ENCODE assay signal across 13 cellular contexts in the genomic region with DNA sequence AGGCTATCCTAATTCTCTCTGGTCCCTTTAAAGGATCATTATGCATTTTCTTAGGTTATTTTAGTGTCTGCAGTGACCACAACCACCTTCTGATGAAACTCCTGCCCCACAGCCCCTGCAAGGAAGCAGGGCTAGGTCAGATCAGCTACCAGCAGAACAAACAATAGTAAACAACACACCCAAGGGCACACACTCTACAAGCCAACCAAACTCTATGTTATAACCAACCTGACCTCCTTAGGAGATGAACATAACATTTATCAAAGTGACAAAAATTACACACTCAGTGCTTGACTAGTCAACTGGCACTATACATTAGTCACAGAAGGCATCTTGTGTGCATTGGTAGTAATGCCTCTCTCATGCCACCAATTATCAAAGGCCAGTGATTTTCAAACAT. TPM values are rescaled to one million over a fixed set of nuclear protein-coding genes. Genes with fewer than 3 reads are reported as not detected.
DNase-seq lines count a peak whose midpoint lies in the region; ATAC-seq and TF ChIP-seq lines count a peak whose summit lies in the region.
"Had no signal": no experiment of that assay in that cellular context is flagged by ENCODE, and none has a peak within 500 bp of the region (broad histone marks: within the 10 kb centered on the region; RNA-seq: fewer than 3 reads in every experiment).

No MANE protein-coding gene starts in this region.

- H3K9me3 Mint-ChIP-seq in CD14-positive monocyte = no peaks in the 10 kb centered on the region

- H3K4me3 Mint-ChIP-seq in CD14-positive monocyte = no peak overlapping the region

- ATAC-seq in HG03280 (IDR thresholded peaks at IDR 0.05; ENCODE audit: unreplicated experiment) (no peak), GM21723 (IDR thresholded peaks at IDR 0.05; ENCODE audit: unreplicated experiment) (no peak)
- ATAC-seq: body of pancreas, left lung had no signal

- no peak overlapping the region for H3K27ac ChIP-seq in adrenal gland
- H3K27ac ChIP-seq: BLaER1, body of pancreas, left lung had no signal

- peaks cover 4 to 27% of the 10 kb centered on the region in 2 donors for H3K4me1 ChIP-seq in adrenal gland (replicated peaks in 1 of 2)
- H3K4me1 ChIP-seq: body of pancreas had no signal

- intact Hi-C loops in CD14-positive monocyte (cut with micrococcal nuclease) (no loop called here), adrenal gland (cut with DNase I) (loop anchor here in 1 of 2 donors (10.0 kb wide), 1 partner anchor 51 kb away; no protein-coding TSS in a partner anchor)

- H3K36me3 Mint-ChIP-seq in CD14-positive monocyte = peaks cover 30 to 32% of the 10 kb centered on the region in 2 donors

- H3K27ac Mint-ChIP-seq in CD14-positive monocyte = peak overlapping the region in 5 of 7 donors; percentile 2 to 86 (median 68)

- no peak for DNase-seq in CD14-positive monocyte (ENCODE audit: low spot score)
- peak; percentile 29 for DNase-seq in GM12865 (ENCODE audit: low read depth)
- peak; percentile 78 for DNase-seq in NCI-H69 (lab: John Stamatoyannopoulos, UW)
- DNase-seq in kidney glomerular epithelial cell (lab: John Stamatoyannopoulos, UW) = peak; percentile 8
- DNase-seq in HEK293T (ENCODE audit: extremely low spot score) = no peak
- DNase-seq in adrenal gland = no peak
- DNase-seq: body of pancreas, hippocampal formation, left lung, NCI-H2107 had no signal

- no peaks in the 10 kb centered on the region for H3K9me3 ChIP-seq in adrenal gland (replicated peaks in 1 of 3)
- H3K9me3 ChIP-seq: BLaER1, body of pancreas, left lung had no signal

- POLR2A ChIA-PET in HEK293T (lab: Yijun Ruan, JAX) = no interaction called here

- no peaks in the 10 kb centered on the region for H3K36me3 ChIP-seq in adrenal gland (replicated peaks in 1 of 2)

- H3K4me3 ChIP-seq in GM12865 (ENCODE audit: low read depth, low read length) = no peak overlapping the region
- no peak overlapping the region for H3K4me3 ChIP-seq in adrenal gland
- H3K4me3 ChIP-seq: BLaER1, body of pancreas, left lung had no signal

- TF ChIP-seq POLR2A in adrenal gland (IDR thresholded peaks at IDR 0.05) = no peak

- peaks cover 0 to 1% (median 0%) of the 10 kb centered on the region in 3 donors for H3K27me3 Mint-ChIP-seq in CD14-positive monocyte (ENCODE audit: low read depth in 3 of 3)

- no peaks in the 10 kb centered on the region for H3K27me3 ChIP-seq in adrenal gland
- H3K27me3 ChIP-seq: BLaER1, body of pancreas, left lung had no signal

- H3K4me1 Mint-ChIP-seq in CD14-positive monocyte = peaks cover 38% of the 10 kb centered on the region

- TF ChIP-seq CTCF in CD14-positive monocyte (IDR thresholded peaks at IDR 0.05) (no peak), GM12865 (IDR thresholded peaks at IDR 0.05; ENCODE audit: insufficient read depth, low read depth, low read length, missing control alignments) (no peak), adrenal gland (IDR thresholded peaks at IDR 0.05) (no peak)

- CTCF ChIA-PET in HEK293T (lab: Yijun Ruan, JAX) = no interaction called here

TF ChIP-seq in HEK293T, 16 proteins besides CTCF, POLR2A, EP300 and RAD21:
- TF ChIP-seq CTBP1 (IDR thresholded peaks at IDR 0.05; ENCODE audit: borderline replicate concordance) (no peak), PKNOX1 (IDR thresholded peaks at IDR 0.05) (no peak)
TF ChIP-seq in HEK293T: peak in this region for 0.

RNA-seq across cellular contexts. Expression of gene DENND6A, which starts 17.3 kb away (rescaled TPM):
- polyA plus RNA-seq in CD14-positive monocyte = 10 to 100 TPM; 15.4 to 20.8 TPM
- total RNA-seq in adrenal gland = 10 to 100 TPM; 13.2 to 29.3 (median 22.6) TPM
- 10 to 100 TPM in 1 of 3 donors, 1 to 10 TPM in 2; 7.8 to 13.7 (median 10.0) TPM for polyA plus RNA-seq in adrenal gland

Comparison
In these comparisons a context has a peak if more than half of its experiments do, and no peak if none do; other contexts are left out.
1. DNase-seq: peak in GM12865 (single experiment), NCI-H69 (single experiment) and kidney glomerular epithelial cell (single experiment); none in CD14-positive monocyte (single experiment), HEK293T (single experiment) and adrenal gland (0 of 7).